ENCODE assay signal across 27 cellular contexts in the genomic region with DNA sequence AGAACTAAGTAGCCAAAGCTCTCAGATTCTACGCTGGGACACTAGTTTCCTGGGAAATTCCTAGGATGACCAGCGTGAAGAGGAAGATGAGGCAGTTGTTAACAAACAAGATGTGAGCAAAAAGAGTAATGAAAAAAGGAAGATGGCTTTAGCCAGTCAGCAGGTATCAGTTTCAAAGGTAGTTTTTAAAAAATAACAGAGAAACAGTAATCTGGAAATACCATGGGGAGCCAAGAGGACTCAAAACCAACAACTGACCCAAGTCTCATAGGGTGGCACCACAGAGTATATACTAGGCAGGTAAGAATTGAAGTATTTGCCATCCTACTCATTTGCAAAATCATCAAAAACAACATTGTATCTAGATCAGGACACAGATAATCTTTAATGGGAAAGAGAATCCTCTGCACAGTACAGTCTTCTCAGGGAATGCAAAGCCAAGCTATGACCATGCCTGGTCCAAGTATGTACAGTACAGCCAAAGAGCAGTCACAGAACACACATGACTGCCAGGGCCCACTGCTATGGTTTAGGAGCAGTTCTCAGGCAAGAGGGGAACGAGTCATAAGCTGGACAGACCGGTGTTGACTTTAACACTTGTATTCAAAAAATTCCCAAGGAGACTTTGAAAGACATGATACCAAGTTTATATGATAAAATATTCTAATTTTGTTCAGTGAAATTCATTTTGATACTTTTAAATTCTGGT. TPM values are rescaled to one million over a fixed set of nuclear protein-coding genes. Genes with fewer than 3 reads are reported as not detected.
DNase-seq lines count a peak whose midpoint lies in the region; ATAC-seq and TF ChIP-seq lines count a peak whose summit lies in the region.
"Had no signal": no experiment of that assay in that cellular context is flagged by ENCODE, and none has a peak within 500 bp of the region (broad histone marks: within the 10 kb centered on the region; RNA-seq: fewer than 3 reads in every experiment).

No MANE protein-coding gene starts in this region.

- TF ChIP-seq POLR2A in testis (IDR thresholded peaks at IDR 0.05) (no peak), sigmoid colon (IDR thresholded peaks at IDR 0.05) (no peak)

- H3K27ac Mint-ChIP-seq in osteocyte (ENCODE audit: unreplicated experiment) = no peak overlapping the region
- H3K27ac Mint-ChIP-seq: activated naive CD8-positive, alpha-beta T cell treated with anti-CD3 and anti-CD28 coated beads for 36 hours; activated T-helper 2 cell treated with anti-CD3 and anti-CD28 coated beads, Interferon-gamma antibody, Interleukin-2, Interleukin-4, amounts not matched to agents 10 μg/mL and 5 μg/mL and 100 μg/mL, durations not matched to agents 14 hours and 24 hours and 36 hours; effector memory CD8-positive, alpha-beta T cell; stimulated activated naive B cell treated with anti-CD40 and anti-IgM and Interleukin-4, amounts not matched to agents 10 μg/mL and 1 μg/mL and 100 μg/mL, for 72 hours; T-helper 17 cell had no signal

- H4K20me1 ChIP-seq in Karpas-422 (ENCODE audit: insufficient read depth, low read depth, low read length) = no peaks in the 10 kb centered on the region; the same call in 1 of the 2 replicates
- H4K20me1 ChIP-seq: BLaER1 treated with 17β-estradiol and CSF1 and Interleukin-3, amounts not matched to agents 10 nM and 100 nM had no signal

- H3K9ac ChIP-seq in Karpas-422 (ENCODE audit: low read length) = no peak overlapping the region
- H3K9ac ChIP-seq: BLaER1 treated with 17β-estradiol and CSF1 and Interleukin-3, amounts not matched to agents 10 nM and 100 nM had no signal

- H3K4me3 ChIP-seq in epithelial cell of esophagus (ENCODE audit: low read length) (no peak overlapping the region), testis (no peak overlapping the region), sigmoid colon (no peak overlapping the region), Karpas-422 (ENCODE audit: low read length) (no peak overlapping the region)
- H3K4me3 ChIP-seq: BLaER1 treated with 17β-estradiol and CSF1 and Interleukin-3, amounts not matched to agents 10 nM and 100 nM; colonic mucosa; lung; SK-N-MC; thoracic aorta had no signal

- no peaks in the 10 kb centered on the region for H3K27me3 Mint-ChIP-seq in osteocyte (ENCODE audit: unreplicated experiment)
- H3K27me3 Mint-ChIP-seq: activated naive CD8-positive, alpha-beta T cell treated with anti-CD3 and anti-CD28 coated beads for 36 hours; effector memory CD8-positive, alpha-beta T cell; stimulated activated naive B cell treated with anti-CD40 and anti-IgM and Interleukin-4, amounts not matched to agents 10 μg/mL and 1 μg/mL and 100 μg/mL, for 72 hours; T-helper 17 cell had no signal

- H3K27me3 ChIP-seq in testis (no peaks in the 10 kb centered on the region), sigmoid colon (no peaks in the 10 kb centered on the region), Karpas-422 (ENCODE audit: low read length) (no peaks in the 10 kb centered on the region)
- H3K27me3 ChIP-seq: BLaER1 treated with 17β-estradiol and CSF1 and Interleukin-3, amounts not matched to agents 10 nM and 100 nM; colonic mucosa; neutrophil had no signal

- H2AFZ ChIP-seq in Karpas-422 (ENCODE audit: low read length) = no peak overlapping the region

- TF ChIP-seq CTCF in epithelial cell of esophagus (IDR thresholded peaks at IDR 0.05; ENCODE audit: insufficient read depth, low read depth, low read length, missing control alignments) = no peak
- no peak for TF ChIP-seq CTCF in testis (IDR thresholded peaks at IDR 0.05)
- TF ChIP-seq CTCF in sigmoid colon (IDR thresholded peaks at IDR 0.05) = no peak
- no peak for TF ChIP-seq CTCF in osteocyte (IDR thresholded peaks at IDR 0.05)

- H3K4me3 Mint-ChIP-seq in osteocyte (ENCODE audit: unreplicated experiment) = no peak overlapping the region
- H3K4me3 Mint-ChIP-seq: activated naive CD8-positive, alpha-beta T cell treated with anti-CD3 and anti-CD28 coated beads for 36 hours; effector memory CD8-positive, alpha-beta T cell; stimulated activated naive B cell treated with anti-CD40 and anti-IgM and Interleukin-4, amounts not matched to agents 10 μg/mL and 1 μg/mL and 100 μg/mL, for 72 hours; T-helper 17 cell had no signal

- ATAC-seq in GM18511 (IDR thresholded peaks at IDR 0.05; ENCODE audit: unreplicated experiment) = peak; percentile 44
- ATAC-seq in GM21529 (IDR thresholded peaks at IDR 0.05; ENCODE audit: unreplicated experiment) = peak; percentile 54
- ATAC-seq in HG03103 (IDR thresholded peaks at IDR 0.05; ENCODE audit: low read depth, unreplicated experiment) = peak; percentile 38
- ATAC-seq: effector memory CD8-positive, alpha-beta T cell; HCT116; T-helper 17 cell had no signal

- peaks cover 12% of the 10 kb centered on the region for H3K9me3 Mint-ChIP-seq in osteocyte (ENCODE audit: unreplicated experiment)

- H3K36me3 ChIP-seq in testis (ENCODE audit: low read depth, missing control alignments) (no peaks in the 10 kb centered on the region), sigmoid colon (peaks cover 0 to 16% (median 4%) of the 10 kb centered on the region in 4 donors), Karpas-422 (ENCODE audit: insufficient read depth, low read length) (peaks cover 67% of the 10 kb centered on the region)
- H3K36me3 ChIP-seq: colonic mucosa, neutrophil had no signal

- H3K9me2 ChIP-seq in Karpas-422 (replicated peaks; ENCODE audit: insufficient read depth, low read length) = no peaks in the 10 kb centered on the region

- TF ChIP-seq EP300 in sigmoid colon (IDR thresholded peaks at IDR 0.05) = no peak

- H3K27ac ChIP-seq in testis = no peak overlapping the region
- no peak overlapping the region for H3K27ac ChIP-seq in sigmoid colon
- H3K27ac ChIP-seq in Karpas-422 (ENCODE audit: low read length) = no peak overlapping the region
- H3K27ac ChIP-seq: BLaER1 treated with 17β-estradiol and CSF1 and Interleukin-3, amounts not matched to agents 10 nM and 100 nM; colonic mucosa; neutrophil; SK-N-MC; thoracic aorta had no signal

- H3K4me1 Mint-ChIP-seq in osteocyte (ENCODE audit: unreplicated experiment) = no peaks in the 10 kb centered on the region

- DNase-seq in epithelial cell of esophagus (ENCODE audit: low read depth) = peak; percentile 50
- no peak for DNase-seq in testis
- DNase-seq in sigmoid colon = no peak
- no peak for DNase-seq in Karpas-422
- no peak for DNase-seq in osteocyte (ENCODE audit: extremely low spot score, unreplicated experiment)
- DNase-seq: activated CD4-positive, alpha-beta T cell treated with anti-CD3 and anti-CD28 coated beads, Interleukin-2, amount 50 U/mL, for 1 hour; activated CD8-positive, alpha-beta memory T cell treated with anti-CD3 and anti-CD28 coated beads, Interleukin-2, amount 50 U/mL, for 48 hours; activated naive CD8-positive, alpha-beta T cell treated with anti-CD3 and anti-CD28 coated beads for 36 hours; Calu3; colonic mucosa; effector memory CD8-positive, alpha-beta T cell; NCI-H146; NCI-H524; RPMI8226; stimulated activated CD4-positive, alpha-beta T cell treated with anti-CD3 and anti-CD28 coated beads, Interleukin-2, amount 100 ng/mL, for 48 hours; stimulated activated naive B cell treated with anti-CD40 and anti-IgM and Interleukin-4, amounts not matched to agents 10 μg/mL and 1 μg/mL and 100 μg/mL, for 72 hours; T-helper 17 cell had no signal

- no peak overlapping the region for H3K4me2 ChIP-seq in Karpas-422 (ENCODE audit: low read depth, low read length, poor library complexity, severe bottlenecking)
- H3K4me2 ChIP-seq: BLaER1 treated with 17β-estradiol and CSF1 and Interleukin-3, amounts not matched to agents 10 nM and 100 nM had no signal

- H3K4me1 ChIP-seq in testis (no peaks in the 10 kb centered on the region), sigmoid colon (no peaks in the 10 kb centered on the region), Karpas-422 (ENCODE audit: low read length) (no peaks in the 10 kb centered on the region)
- H3K4me1 ChIP-seq: colonic mucosa had no signal

- WGBS in testis, 2 donors = 92 to 99% methylated on average over 4 of the region's 4 CpGs
- WGBS in sigmoid colon, 2 donors = 92 to 95% methylated on average over 4 of the region's 4 CpGs

- intact Hi-C loops in testis (cut with DNase I; ENCODE audit: low total_unique reads) = no loop called here
- intact Hi-C loops in sigmoid colon (cut with DNase I) = no loop called here

- H3K36me3 Mint-ChIP-seq in osteocyte (ENCODE audit: unreplicated experiment) = peaks cover 36% of the 10 kb centered on the region

- H3K9me3 ChIP-seq in testis (no peaks in the 10 kb centered on the region), sigmoid colon (peaks cover 0 to 4% (median 2%) of the 10 kb centered on the region in 4 donors), Karpas-422 (ENCODE audit: low read length) (no peaks in the 10 kb centered on the region)
- H3K9me3 ChIP-seq: colonic mucosa, neutrophil had no signal

- H3K79me2 ChIP-seq in Karpas-422 (ENCODE audit: low read length) = peaks cover 71% of the 10 kb centered on the region

RNA-seq across cellular contexts. Expression of gene MSANTD4, which starts 20.6 kb away (rescaled TPM):
- total RNA-seq in testis (10 to 100 TPM; 20.7 to 34.4 TPM), sigmoid colon (10 to 100 TPM; 18.1 to 35.0 (median 25.6) TPM), osteocyte (16.7 and 18.1 TPM in 2 replicates)
- polyA plus RNA-seq in testis (ENCODE audit: insufficient read depth, low read depth, low replicate concordance) (15.5 TPM), sigmoid colon (1 to 10 TPM; 5.4 to 6.5 (median 5.8) TPM)
- 59.6 and 62.8 TPM in 2 replicates for total RNA-seq in Karpas-422 (2014; rRNA removed; shearing (Covaris generic); ENCODE audit: low replicate concordance)
